In genomic region chr12:49642370-49642802, GRCh38 we compare ENCODE assay signal across 1 cellular context.
TF ChIP-seq lines count a peak whose summit lies in the region.

No MANE protein-coding gene starts in this region.

TF ChIP-seq in K562, 482 proteins besides CTCF, POLR2A, EP300 and RAD21:
- TF ChIP-seq HOXB6 (CRISPR knock-in tag; IDR thresholded peaks at IDR 0.05; ENCODE audit: borderline replicate concordance): no peak
- TF ChIP-seq POLR2G (IDR thresholded peaks at IDR 0.05; ENCODE audit: low read depth, low read length): peak; percentile 40; the same call in 1 of the 2 replicates
- no peak for TF ChIP-seq PHF8 (IDR thresholded peaks at IDR 0.05; ENCODE audit: borderline replicate concordance, low read length)
- TF ChIP-seq POLR2AphosphoS2 (IDR thresholded peaks at IDR 0.05; ENCODE audit: low read length): 0 out of 2 replicates have a peak, but pooled peaks have one; percentile 14
- TF ChIP-seq, protein P1, sequence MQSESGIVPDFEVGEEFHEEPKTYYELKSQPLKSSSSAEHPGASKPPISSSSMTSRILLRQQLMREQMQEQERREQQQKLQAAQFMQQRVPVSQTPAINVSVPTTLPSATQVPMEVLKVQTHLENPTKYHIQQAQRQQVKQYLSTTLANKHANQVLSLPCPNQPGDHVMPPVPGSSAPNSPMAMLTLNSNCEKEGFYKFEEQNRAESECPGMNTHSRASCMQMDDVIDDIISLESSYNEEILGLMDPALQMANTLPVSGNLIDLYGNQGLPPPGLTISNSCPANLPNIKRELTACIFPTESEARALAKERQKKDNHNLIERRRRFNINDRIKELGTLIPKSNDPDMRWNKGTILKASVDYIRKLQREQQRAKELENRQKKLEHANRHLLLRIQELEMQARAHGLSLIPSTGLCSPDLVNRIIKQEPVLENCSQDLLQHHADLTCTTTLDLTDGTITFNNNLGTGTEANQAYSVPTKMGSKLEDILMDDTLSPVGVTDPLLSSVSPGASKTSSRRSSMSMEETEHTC (IDR thresholded peaks at IDR 0.05): no peak
- TF ChIP-seq BRD4 (IDR thresholded peaks at IDR 0.05): no peak
- TF ChIP-seq BDP1 (IDR thresholded peaks at IDR 0.05; ENCODE audit: insufficient read depth, insufficient read length): no peak
- TF ChIP-seq GTF2F1 (IDR thresholded peaks at IDR 0.05; ENCODE audit: low read depth, low read length): no peak
- TF ChIP-seq SMARCA5 (IDR thresholded peaks at IDR 0.05): no peak
